1 cellular context compared by ENCODE assay signal in genomic region chr9:84323777-84324317, GRCh38.
TF ChIP-seq lines count a peak whose summit lies in the region.

No MANE protein-coding gene starts in this region.

TF ChIP-seq in WTC11, 78 proteins besides CTCF, POLR2A, EP300 and RAD21 (continued from another document):
- TF ChIP-seq, protein P1, sequence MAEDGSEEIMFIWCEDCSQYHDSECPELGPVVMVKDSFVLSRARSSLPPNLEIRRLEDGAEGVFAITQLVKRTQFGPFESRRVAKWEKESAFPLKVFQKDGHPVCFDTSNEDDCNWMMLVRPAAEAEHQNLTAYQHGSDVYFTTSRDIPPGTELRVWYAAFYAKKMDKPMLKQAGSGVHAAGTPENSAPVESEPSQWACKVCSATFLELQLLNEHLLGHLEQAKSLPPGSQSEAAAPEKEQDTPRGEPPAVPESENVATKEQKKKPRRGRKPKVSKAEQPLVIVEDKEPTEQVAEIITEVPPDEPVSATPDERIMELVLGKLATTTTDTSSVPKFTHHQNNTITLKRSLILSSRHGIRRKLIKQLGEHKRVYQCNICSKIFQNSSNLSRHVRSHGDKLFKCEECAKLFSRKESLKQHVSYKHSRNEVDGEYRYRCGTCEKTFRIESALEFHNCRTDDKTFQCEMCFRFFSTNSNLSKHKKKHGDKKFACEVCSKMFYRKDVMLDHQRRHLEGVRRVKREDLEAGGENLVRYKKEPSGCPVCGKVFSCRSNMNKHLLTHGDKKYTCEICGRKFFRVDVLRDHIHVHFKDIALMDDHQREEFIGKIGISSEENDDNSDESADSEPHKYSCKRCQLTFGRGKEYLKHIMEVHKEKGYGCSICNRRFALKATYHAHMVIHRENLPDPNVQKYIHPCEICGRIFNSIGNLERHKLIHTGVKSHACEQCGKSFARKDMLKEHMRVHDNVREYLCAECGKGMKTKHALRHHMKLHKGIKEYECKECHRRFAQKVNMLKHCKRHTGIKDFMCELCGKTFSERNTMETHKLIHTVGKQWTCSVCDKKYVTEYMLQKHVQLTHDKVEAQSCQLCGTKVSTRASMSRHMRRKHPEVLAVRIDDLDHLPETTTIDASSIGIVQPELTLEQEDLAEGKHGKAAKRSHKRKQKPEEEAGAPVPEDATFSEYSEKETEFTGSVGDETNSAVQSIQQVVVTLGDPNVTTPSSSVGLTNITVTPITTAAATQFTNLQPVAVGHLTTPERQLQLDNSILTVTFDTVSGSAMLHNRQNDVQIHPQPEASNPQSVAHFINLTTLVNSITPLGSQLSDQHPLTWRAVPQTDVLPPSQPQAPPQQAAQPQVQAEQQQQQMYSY (CRISPR knock-in tag; IDR thresholded peaks at IDR 0.05) = no peak
